12 cellular contexts compared by ENCODE assay signal in the genomic region with DNA sequence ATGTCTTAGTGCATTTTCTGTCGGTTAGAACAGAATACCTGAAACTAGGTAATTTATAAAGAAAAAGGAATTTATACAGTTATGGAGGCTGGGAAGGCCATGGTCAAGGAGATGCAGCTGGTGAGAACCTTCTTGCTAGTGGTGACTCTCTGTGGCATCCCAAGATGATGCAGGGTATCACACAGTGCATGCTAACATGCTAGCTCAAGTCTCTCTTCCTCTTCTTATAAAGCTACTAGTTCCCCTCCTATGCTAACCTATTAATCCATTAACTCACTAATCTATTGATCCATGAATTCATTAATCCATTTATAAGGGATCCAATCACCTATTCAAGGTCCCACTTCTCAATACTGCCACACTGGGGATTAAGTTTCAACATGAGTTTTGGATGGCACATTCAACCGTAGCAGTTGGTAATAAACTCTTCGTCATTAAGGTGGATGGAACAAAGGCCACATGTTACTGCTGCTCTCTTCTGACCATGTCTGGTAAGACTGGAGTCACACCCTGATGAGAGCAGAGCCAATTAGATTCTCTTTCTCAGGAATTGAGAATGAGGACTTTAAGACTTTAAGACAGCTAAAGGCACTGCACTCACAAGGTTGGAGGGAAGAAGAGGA.
DNase-seq lines count a peak whose midpoint lies in the region; ATAC-seq and TF ChIP-seq lines count a peak whose summit lies in the region.
"Had no signal": no experiment of that assay in that cellular context is flagged by ENCODE, and none has a peak within 500 bp of the region (broad histone marks: within the 10 kb centered on the region; RNA-seq: fewer than 3 reads in every experiment).

No MANE protein-coding gene starts in this region.

- intact Hi-C loops in left ventricle myocardium inferior (cut with micrococcal nuclease) (no loop called here), cardiac septum (cut with DNase I) (no loop called here)

- H3K4me1 ChIP-seq in left ventricle myocardium inferior (no peaks in the 10 kb centered on the region), Loucy (ENCODE audit: insufficient read depth, low read length, poor library complexity, severe bottlenecking) (peaks cover 62% of the 10 kb centered on the region)
- H3K4me1 ChIP-seq: SJCRH30 had no signal

- no peaks in the 10 kb centered on the region for H3K27me3 Mint-ChIP-seq in stimulated activated naive B cell treated with anti-CD40 and anti-IgM and Interleukin-4, amounts not matched to agents 10 μg/mL and 1 μg/mL and 100 μg/mL, for 72 hours

- H2AFZ ChIP-seq in Loucy (ENCODE audit: low read length) = no peak overlapping the region

- TF ChIP-seq CTCF in left ventricle myocardium inferior (IDR thresholded peaks at IDR 0.05; ENCODE audit: borderline replicate concordance) (peak; percentile 18), Loucy (conservative IDR thresholded peaks at IDR 0.05; ENCODE audit: low read length) (peak; percentile 55)

- H3K9me2 ChIP-seq in Loucy (replicated peaks; ENCODE audit: low read depth, low read length) = no peaks in the 10 kb centered on the region

- H3K9me3 Mint-ChIP-seq in stimulated activated naive B cell treated with anti-CD40 and anti-IgM and Interleukin-4, amounts not matched to agents 10 μg/mL and 1 μg/mL and 100 μg/mL, for 72 hours = peaks cover 6 to 12% of the 10 kb centered on the region in 2 donors

- H3K27ac ChIP-seq in left ventricle myocardium inferior (replicated peaks) = no peak overlapping the region
- no peak overlapping the region for H3K27ac ChIP-seq in caudate nucleus (ENCODE audit: low read depth, low read length)
- H3K27ac ChIP-seq: SJCRH30 had no signal

- H3K4me3 ChIP-seq in left ventricle myocardium inferior (no peak overlapping the region), Loucy (ENCODE audit: low read length, poor library complexity, severe bottlenecking) (peak overlapping the region; percentile 15)
- H3K4me3 ChIP-seq: SJCRH30 had no signal

- H3K36me3 ChIP-seq in left ventricle myocardium inferior = peaks cover 14% of the 10 kb centered on the region
- H3K36me3 ChIP-seq in Loucy (ENCODE audit: insufficient read depth, low read length) = peaks cover 5% of the 10 kb centered on the region; the same call in 1 of the 2 replicates
- H3K36me3 ChIP-seq: SJCRH30 had no signal

- H3K9ac ChIP-seq in Loucy (ENCODE audit: low read depth, low read length, poor library complexity, severe bottlenecking) = peak overlapping the region; percentile 55

- H3K9me3 ChIP-seq in left ventricle myocardium inferior (replicated peaks) = peaks cover 14% of the 10 kb centered on the region
- H3K9me3 ChIP-seq in Loucy (ENCODE audit: insufficient read depth, low read depth, low read length) = peaks cover 7% of the 10 kb centered on the region; the same call in 1 of the 2 replicates
- H3K9me3 ChIP-seq: SJCRH30 had no signal

- no peaks in the 10 kb centered on the region for H3K79me2 ChIP-seq in Loucy (ENCODE audit: insufficient read depth, low read length)

- H3K4me2 ChIP-seq in Loucy (ENCODE audit: low read depth, low read length, poor library complexity, severe bottlenecking) = peak overlapping the region; percentile 53

- H3F3A ChIP-seq in Loucy (ENCODE audit: low read depth) = peaks cover 21% of the 10 kb centered on the region

- H3K4me3 Mint-ChIP-seq in stimulated activated naive B cell treated with anti-CD40 and anti-IgM and Interleukin-4, amounts not matched to agents 10 μg/mL and 1 μg/mL and 100 μg/mL, for 72 hours = peak overlapping the region in 1 of 2 donors; percentile 2
- H3K4me3 Mint-ChIP-seq: activated T-cell treated with anti-CD3 and anti-CD28 coated beads, Interleukin-2, amount 50 U/mL, for 4 hours had no signal

- H3K36me3 Mint-ChIP-seq in stimulated activated naive B cell treated with anti-CD40 and anti-IgM and Interleukin-4, amounts not matched to agents 10 μg/mL and 1 μg/mL and 100 μg/mL, for 72 hours = peaks cover 19 to 36% of the 10 kb centered on the region in 2 donors

- DNase-seq in left ventricle myocardium inferior (no peak), cardiac septum (ENCODE audit: low spot score) (no peak), ureter (ENCODE audit: low spot score) (no peak), cerebellar nuclear complex (lab: John Stamatoyannopoulos, UW) (no peak), caudate nucleus (lab: John Stamatoyannopoulos, UW) (no peak)
- DNase-seq in stimulated activated naive B cell treated with anti-CD40 and anti-IgM and Interleukin-4, amounts not matched to agents 10 μg/mL and 1 μg/mL and 100 μg/mL, for 72 hours = no peak
- DNase-seq: activated T-cell treated with anti-CD3 and anti-CD28 coated beads, Interleukin-2, amount 50 U/mL, for 4 hours; effector CD8-positive, alpha-beta T cell; NCI-H1048; SJCRH30 had no signal

- H4K20me1 ChIP-seq in Loucy (ENCODE audit: insufficient read depth, low read length, poor library complexity, severe bottlenecking) = no peaks in the 10 kb centered on the region

- peak overlapping the region; percentile 88 for H3K27ac Mint-ChIP-seq in stimulated activated naive B cell treated with anti-CD40 and anti-IgM and Interleukin-4, amounts not matched to agents 10 μg/mL and 1 μg/mL and 100 μg/mL, for 72 hours

- peak; percentile 58 for ATAC-seq in HG02759 (IDR thresholded peaks at IDR 0.05; ENCODE audit: unreplicated experiment)
- peak; percentile 82 to 83 for ATAC-seq in stimulated activated naive B cell treated with anti-CD40 and anti-IgM and Interleukin-4, amounts not matched to agents 10 μg/mL and 1 μg/mL and 100 μg/mL, for 72 hours (replicated peaks)

- H3K27me3 ChIP-seq in left ventricle myocardium inferior (ENCODE audit: low read depth) (no peaks in the 10 kb centered on the region), Loucy (ENCODE audit: insufficient read depth, low read length, poor library complexity, severe bottlenecking) (no peaks in the 10 kb centered on the region)
- H3K27me3 ChIP-seq: SJCRH30 had no signal

- peaks cover 9 to 25% of the 10 kb centered on the region in 2 donors for H3K4me1 Mint-ChIP-seq in stimulated activated naive B cell treated with anti-CD40 and anti-IgM and Interleukin-4, amounts not matched to agents 10 μg/mL and 1 μg/mL and 100 μg/mL, for 72 hours
